Comparison of ENCODE assay signal across 9 cellular contexts in the genomic region with DNA sequence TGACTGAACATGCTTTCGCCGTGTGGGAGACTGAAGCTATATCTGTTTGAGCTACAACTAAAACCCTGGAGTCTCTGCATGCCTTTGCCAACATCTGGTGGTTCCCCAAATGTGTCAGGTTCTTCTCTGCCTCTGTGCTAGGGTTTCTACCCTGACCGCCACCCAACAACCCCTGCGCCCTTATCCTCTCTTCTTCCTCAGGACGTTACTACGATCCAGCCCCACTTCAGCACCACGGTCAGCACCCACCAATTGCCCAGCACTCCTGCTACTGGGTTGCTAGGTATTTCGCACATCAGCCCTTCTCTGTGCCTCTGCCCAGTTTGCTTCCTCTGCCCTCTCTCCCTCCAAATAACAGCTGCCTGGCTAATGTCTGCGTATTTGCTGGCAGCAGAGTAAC.
A peak's percentile ranks its signal among the peaks of the same experiment; 100 is the strongest.
DNase-seq lines count a peak whose midpoint lies in the region; ATAC-seq lines count a peak whose summit lies in the region.
"Had no signal": no experiment of that assay in that cellular context is flagged by ENCODE, and none has a peak within 500 bp of the region (broad histone marks: within the 10 kb centered on the region; RNA-seq: fewer than 3 reads in every experiment).

No MANE protein-coding gene starts in this region.

- ATAC-seq in HG03442 (IDR thresholded peaks at IDR 0.05; ENCODE audit: unreplicated experiment) = no peak
- ATAC-seq in effector memory CD8-positive, alpha-beta T cell (replicated peaks) = no peak

- H3K4me3 Mint-ChIP-seq in effector memory CD8-positive, alpha-beta T cell = no peak overlapping the region

- no peak overlapping the region for H2BK120ac ChIP-seq in mesendoderm (ENCODE audit: low read depth, low read length)

- H3K36me3 Mint-ChIP-seq in effector memory CD8-positive, alpha-beta T cell (ENCODE audit: insufficient read depth) = no peaks in the 10 kb centered on the region

- peak; percentile 3 for DNase-seq in GDM1 (lab: John Stamatoyannopoulos, UW)
- peak; percentile 79 for DNase-seq in Karpas-422
- DNase-seq in adipocyte (ENCODE audit: low read depth) = peak; percentile 44
- DNase-seq in mesendoderm = peak; percentile 86
- no peak for DNase-seq in NCI-H2081 (lab: John Stamatoyannopoulos, UW)
- no peak for DNase-seq in effector memory CD8-positive, alpha-beta T cell
- DNase-seq in NCI-H1092 (lab: John Stamatoyannopoulos, UW) = no peak
- DNase-seq: NCI-H2029 had no signal

- H3K9me2 ChIP-seq in Karpas-422 (replicated peaks; ENCODE audit: insufficient read depth, low read length) = no peaks in the 10 kb centered on the region

- H3K4me3 ChIP-seq in Karpas-422 (ENCODE audit: low read length) = no peak overlapping the region
- H3K4me3 ChIP-seq in adipocyte (ENCODE audit: low read length) = no peak overlapping the region
- H3K4me3 ChIP-seq in mesendoderm (ENCODE audit: low read length) = no peak overlapping the region

- no peak overlapping the region for H4K5ac ChIP-seq in mesendoderm (ENCODE audit: low read length)

- no peak overlapping the region for H4K8ac ChIP-seq in mesendoderm (ENCODE audit: low read depth, low read length)

- H3K27me3 Mint-ChIP-seq in effector memory CD8-positive, alpha-beta T cell = peaks cover 20 to 25% of the 10 kb centered on the region in 2 donors

- H3K36me3 ChIP-seq in Karpas-422 (ENCODE audit: insufficient read depth, low read length) = no peaks in the 10 kb centered on the region
- no peaks in the 10 kb centered on the region for H3K36me3 ChIP-seq in adipocyte (ENCODE audit: control insufficient read depth, insufficient read depth, low read length, severe bottlenecking)
- H3K36me3 ChIP-seq in mesendoderm (ENCODE audit: control insufficient read depth, insufficient read depth, low read length) = no peaks in the 10 kb centered on the region

- no peaks in the 10 kb centered on the region for H3K4me1 Mint-ChIP-seq in effector memory CD8-positive, alpha-beta T cell (ENCODE audit: low read depth in 2 of 2)

- no peak overlapping the region for H3K56ac ChIP-seq in mesendoderm (ENCODE audit: low read length)

- H3K4me1 ChIP-seq in Karpas-422 (ENCODE audit: low read length) = no peaks in the 10 kb centered on the region
- H3K4me1 ChIP-seq in adipocyte (ENCODE audit: control insufficient read depth, insufficient read depth, low read length) = no peaks in the 10 kb centered on the region
- no peaks in the 10 kb centered on the region for H3K4me1 ChIP-seq in mesendoderm (ENCODE audit: control insufficient read depth, low read depth, low read length)

- H2AK5ac ChIP-seq in mesendoderm (ENCODE audit: low read length) = no peak overlapping the region

- no peak overlapping the region for H3K27ac Mint-ChIP-seq in effector memory CD8-positive, alpha-beta T cell

- no peak overlapping the region for H3K18ac ChIP-seq in mesendoderm (ENCODE audit: low read length)

- H3K9me3 ChIP-seq in Karpas-422 (ENCODE audit: low read length) = no peaks in the 10 kb centered on the region
- H3K9me3 ChIP-seq in adipocyte (ENCODE audit: control insufficient read depth, low read length) = no peaks in the 10 kb centered on the region

- H3K23ac ChIP-seq in mesendoderm (ENCODE audit: low read length) = no peak overlapping the region

- H3K9ac ChIP-seq in Karpas-422 (ENCODE audit: low read length) = no peak overlapping the region
- no peak overlapping the region for H3K9ac ChIP-seq in adipocyte (ENCODE audit: low read length)
- H3K9ac ChIP-seq in mesendoderm (ENCODE audit: low read length) = no peak overlapping the region

- H3K27ac ChIP-seq in Karpas-422 (ENCODE audit: low read length) (no peak overlapping the region), mesendoderm (ENCODE audit: low read depth, low read length) (no peak overlapping the region)

- WGBS in mesendoderm (ENCODE audit: extremely low coverage, insufficient coverage, low lambda C conversion rate) = no CpG with 5 or more reads among the region's 9 CpGs

- H3K4ac ChIP-seq in mesendoderm (ENCODE audit: low read depth, low read length) = no peak overlapping the region

- H2BK5ac ChIP-seq in mesendoderm (ENCODE audit: low read length) = no peak overlapping the region

- H3K79me2 ChIP-seq in Karpas-422 (ENCODE audit: low read length) = no peaks in the 10 kb centered on the region
- H3K79me2 ChIP-seq in mesendoderm (ENCODE audit: control insufficient read depth, insufficient read depth, low read length) = no peaks in the 10 kb centered on the region

- no peaks in the 10 kb centered on the region for H4K20me1 ChIP-seq in Karpas-422 (ENCODE audit: insufficient read depth, low read depth, low read length)

- H2AFZ ChIP-seq in Karpas-422 (ENCODE audit: low read length) = no peak overlapping the region

- H3K27me3 ChIP-seq in Karpas-422 (ENCODE audit: low read length) = no peaks in the 10 kb centered on the region
- no peaks in the 10 kb centered on the region for H3K27me3 ChIP-seq in adipocyte (replicated peaks; ENCODE audit: control insufficient read depth, insufficient read depth, low read length)
- no peaks in the 10 kb centered on the region for H3K27me3 ChIP-seq in mesendoderm (ENCODE audit: insufficient read depth, low read length, poor library complexity)

- H3K79me1 ChIP-seq in mesendoderm (ENCODE audit: low read length) = no peaks in the 10 kb centered on the region

- peaks cover 0 to 6% of the 10 kb centered on the region in 2 donors for H3K9me3 Mint-ChIP-seq in effector memory CD8-positive, alpha-beta T cell

- H2BK15ac ChIP-seq in mesendoderm (replicated peaks; ENCODE audit: low read depth) = no peak overlapping the region

- no peak overlapping the region for H3K4me2 ChIP-seq in Karpas-422 (ENCODE audit: low read depth, low read length, poor library complexity, severe bottlenecking)
- no peak overlapping the region for H3K4me2 ChIP-seq in mesendoderm (ENCODE audit: low read length)

Comparison
In these comparisons a context has a peak if more than half of its experiments do, and no peak if none do; other contexts are left out.
1. DNase-seq: peak in GDM1 (single experiment), Karpas-422 (single experiment), adipocyte (single experiment) and mesendoderm (single experiment); none in NCI-H2081 (0 of 2), effector memory CD8-positive, alpha-beta T cell (0 of 3) and NCI-H1092 (single experiment).